ENCODE assay signal across 1 cellular context in genomic region chr17:32349854-32350661, GRCh38.
TF ChIP-seq lines count a peak whose summit lies in the region.

TSS of gene ZNF207 (plus strand) at chr17:32350157. CDS start at chr17:32350286, 129 bp downstream.

TF ChIP-seq in GM12878, 131 proteins besides CTCF, POLR2A, EP300 and RAD21 (continued from another document and continues in another):
- peak; percentile 46; the same call in 1 of the 2 replicates for TF ChIP-seq ESRRA (IDR thresholded peaks at IDR 0.05; ENCODE audit: low read length)
- no peak for TF ChIP-seq FOXK2 (IDR thresholded peaks at IDR 0.05)
- TF ChIP-seq HCFC1 (IDR thresholded peaks at IDR 0.05; ENCODE audit: low read length) = peak; percentile 65
- no peak for TF ChIP-seq CBX5 (IDR thresholded peaks at IDR 0.05; ENCODE audit: low read depth)
- no peak for TF ChIP-seq RBBP5 (conservative IDR thresholded peaks at IDR 0.05)
- no peak for TF ChIP-seq RCOR1 (conservative IDR thresholded peaks at IDR 0.05; ENCODE audit: low read depth, low read length)
- peak; percentile 70; the same call in 1 of the 2 replicates for TF ChIP-seq RB1 (IDR thresholded peaks at IDR 0.05; ENCODE audit: borderline replicate concordance)
- peak; percentile 34; the same call in 1 of the 2 replicates for TF ChIP-seq NKRF (conservative IDR thresholded peaks at IDR 0.05)
- TF ChIP-seq ZNF217 (IDR thresholded peaks at IDR 0.05) = no peak
- peak; percentile 13; the same call in 1 of the 2 replicates for TF ChIP-seq PRDM15 (CRISPR knock-in tag; IDR thresholded peaks at IDR 0.05)
- peak; percentile 94 for TF ChIP-seq USF2 (IDR thresholded peaks at IDR 0.05; ENCODE audit: borderline replicate concordance, low read depth, low read length)
- TF ChIP-seq REST (IDR thresholded peaks at IDR 0.05; ENCODE audit: low read depth, low read length) = no peak
- TF ChIP-seq SREBF2 (IDR thresholded peaks at IDR 0.05; ENCODE audit: low read length) = no peak
- peak; percentile 71 for TF ChIP-seq POLR2AphosphoS2 (IDR thresholded peaks at IDR 0.05; ENCODE audit: low read depth, low read length)
- no peak for TF ChIP-seq SMC3 (IDR thresholded peaks at IDR 0.05; ENCODE audit: borderline replicate concordance, low read length)
- peak; percentile 50; the same call in 1 of the 2 replicates for TF ChIP-seq BMI1 (IDR thresholded peaks at IDR 0.05; ENCODE audit: borderline replicate concordance)
- TF ChIP-seq ZNF24 (IDR thresholded peaks at IDR 0.05) = no peak
- peak; percentile 45 for TF ChIP-seq ZBED1 (IDR thresholded peaks at IDR 0.05; ENCODE audit: borderline replicate concordance)
- TF ChIP-seq IKZF2 (IDR thresholded peaks at IDR 0.05) = peak; percentile 81 to 82
- TF ChIP-seq ZNF207 (IDR thresholded peaks at IDR 0.05; ENCODE audit: borderline replicate concordance) = peak; percentile 21; the same call in 1 of the 2 replicates
- no peak for TF ChIP-seq SREBF1 (IDR thresholded peaks at IDR 0.05; ENCODE audit: low read length)
- no peak for TF ChIP-seq ZNF622 (IDR thresholded peaks at IDR 0.05)
- no peak for TF ChIP-seq MEF2A (IDR thresholded peaks at IDR 0.05; ENCODE audit: insufficient read depth, low read depth, low read length)
- peak; percentile 85; the same call in 1 of the 2 replicates for TF ChIP-seq MAX (IDR thresholded peaks at IDR 0.05; ENCODE audit: low read depth, low read length)
- TF ChIP-seq SMAD5 (IDR thresholded peaks at IDR 0.05; ENCODE audit: low read depth) = peak; percentile 86; the same call in 1 of the 2 replicates
- TF ChIP-seq KDM1A (IDR thresholded peaks at IDR 0.05; ENCODE audit: borderline replicate concordance) = no peak
- TF ChIP-seq RFX5 (IDR thresholded peaks at IDR 0.05; ENCODE audit: low read depth, low read length) = no peak
- TF ChIP-seq PML (IDR thresholded peaks at IDR 0.05; ENCODE audit: low read length) = peak; percentile 98
- no peak for TF ChIP-seq TBL1XR1 (IDR thresholded peaks at IDR 0.05; ENCODE audit: low read depth, low read length)
- no peak for TF ChIP-seq TCF7 (IDR thresholded peaks at IDR 0.05; ENCODE audit: borderline replicate concordance)
- TF ChIP-seq ETV6 (conservative IDR thresholded peaks at IDR 0.05 in 1 of 2, IDR thresholded peaks at IDR 0.05 in 1 of 2; ENCODE audit: borderline replicate concordance in 1 of 2, low read depth in 1 of 2) = no peak
- peak; percentile 55; the same call in 1 of the 2 replicates for TF ChIP-seq CREB1 (IDR thresholded peaks at IDR 0.05; ENCODE audit: low read depth)
- TF ChIP-seq, protein P1, sequence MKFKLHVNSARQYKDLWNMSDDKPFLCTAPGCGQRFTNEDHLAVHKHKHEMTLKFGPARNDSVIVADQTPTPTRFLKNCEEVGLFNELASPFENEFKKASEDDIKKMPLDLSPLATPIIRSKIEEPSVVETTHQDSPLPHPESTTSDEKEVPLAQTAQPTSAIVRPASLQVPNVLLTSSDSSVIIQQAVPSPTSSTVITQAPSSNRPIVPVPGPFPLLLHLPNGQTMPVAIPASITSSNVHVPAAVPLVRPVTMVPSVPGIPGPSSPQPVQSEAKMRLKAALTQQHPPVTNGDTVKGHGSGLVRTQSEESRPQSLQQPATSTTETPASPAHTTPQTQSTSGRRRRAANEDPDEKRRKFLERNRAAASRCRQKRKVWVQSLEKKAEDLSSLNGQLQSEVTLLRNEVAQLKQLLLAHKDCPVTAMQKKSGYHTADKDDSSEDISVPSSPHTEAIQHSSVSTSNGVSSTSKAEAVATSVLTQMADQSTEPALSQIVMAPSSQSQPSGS (IDR thresholded peaks at IDR 0.05; ENCODE audit: low read length) = 0 out of 2 replicates have a peak, but pooled peaks have one; percentile 26
- TF ChIP-seq, protein P2, sequence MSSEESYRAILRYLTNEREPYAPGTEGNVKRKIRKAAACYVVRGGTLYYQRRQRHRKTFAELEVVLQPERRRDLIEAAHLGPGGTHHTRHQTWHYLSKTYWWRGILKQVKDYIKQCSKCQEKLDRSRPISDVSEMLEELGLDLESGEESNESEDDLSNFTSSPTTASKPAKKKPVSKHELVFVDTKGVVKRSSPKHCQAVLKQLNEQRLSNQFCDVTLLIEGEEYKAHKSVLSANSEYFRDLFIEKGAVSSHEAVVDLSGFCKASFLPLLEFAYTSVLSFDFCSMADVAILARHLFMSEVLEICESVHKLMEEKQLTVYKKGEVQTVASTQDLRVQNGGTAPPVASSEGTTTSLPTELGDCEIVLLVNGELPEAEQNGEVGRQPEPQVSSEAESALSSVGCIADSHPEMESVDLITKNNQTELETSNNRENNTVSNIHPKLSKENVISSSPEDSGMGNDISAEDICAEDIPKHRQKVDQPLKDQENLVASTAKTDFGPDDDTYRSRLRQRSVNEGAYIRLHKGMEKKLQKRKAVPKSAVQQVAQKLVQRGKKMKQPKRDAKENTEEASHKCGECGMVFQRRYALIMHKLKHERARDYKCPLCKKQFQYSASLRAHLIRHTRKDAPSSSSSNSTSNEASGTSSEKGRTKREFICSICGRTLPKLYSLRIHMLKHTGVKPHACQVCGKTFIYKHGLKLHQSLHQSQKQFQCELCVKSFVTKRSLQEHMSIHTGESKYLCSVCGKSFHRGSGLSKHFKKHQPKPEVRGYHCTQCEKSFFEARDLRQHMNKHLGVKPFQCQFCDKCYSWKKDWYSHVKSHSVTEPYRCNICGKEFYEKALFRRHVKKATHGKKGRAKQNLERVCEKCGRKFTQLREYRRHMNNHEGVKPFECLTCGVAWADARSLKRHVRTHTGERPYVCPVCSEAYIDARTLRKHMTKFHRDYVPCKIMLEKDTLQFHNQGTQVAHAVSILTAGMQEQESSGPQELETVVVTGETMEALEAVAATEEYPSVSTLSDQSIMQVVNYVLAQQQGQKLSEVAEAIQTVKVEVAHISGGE (CRISPR knock-in tag; IDR thresholded peaks at IDR 0.05) = no peak
- TF ChIP-seq ATF7 (IDR thresholded peaks at IDR 0.05; ENCODE audit: low read depth) = 0 out of 2 replicates have a peak, but pooled peaks have one; percentile 26
- TF ChIP-seq NBN (IDR thresholded peaks at IDR 0.05) = peak; percentile 87
- no peak for TF ChIP-seq SMARCA5 (IDR thresholded peaks at IDR 0.05)
- no peak for TF ChIP-seq ZZZ3 (IDR thresholded peaks at IDR 0.05; ENCODE audit: control insufficient read depth, insufficient read length, low read depth)
- TF ChIP-seq, protein P3, sequence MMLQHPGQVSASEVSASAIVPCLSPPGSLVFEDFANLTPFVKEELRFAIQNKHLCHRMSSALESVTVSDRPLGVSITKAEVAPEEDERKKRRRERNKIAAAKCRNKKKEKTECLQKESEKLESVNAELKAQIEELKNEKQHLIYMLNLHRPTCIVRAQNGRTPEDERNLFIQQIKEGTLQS (IDR thresholded peaks at IDR 0.05; ENCODE audit: borderline replicate concordance, extremely low read depth, low read depth, low read length) = peak; percentile 68; the same call in 1 of the 2 replicates
- TF ChIP-seq RAD51 (IDR thresholded peaks at IDR 0.05) = peak; percentile 97
- no peak for TF ChIP-seq IRF4 (IDR thresholded peaks at IDR 0.05; ENCODE audit: low read depth, low read length)
